9 cellular contexts compared by ENCODE assay signal in genomic region chr6:29602564-29603361, GRCh38. TPM values are rescaled to one million over a fixed set of nuclear protein-coding genes. Genes with fewer than 3 reads are reported as not detected.
DNase-seq lines count a peak whose midpoint lies in the region; ATAC-seq and TF ChIP-seq lines count a peak whose summit lies in the region.
"Had no signal": no experiment of that assay in that cellular context is flagged by ENCODE, and none has a peak within 500 bp of the region (broad histone marks: within the 10 kb centered on the region; RNA-seq: fewer than 3 reads in every experiment).

No MANE protein-coding gene starts in this region.

- H3K4me1 Mint-ChIP-seq in CD8-positive, alpha-beta memory T cell = no peaks in the 10 kb centered on the region

- no peaks in the 10 kb centered on the region for H3K9me3 Mint-ChIP-seq in CD8-positive, alpha-beta memory T cell

- H3K4me3 Mint-ChIP-seq in CD8-positive, alpha-beta memory T cell = no peak overlapping the region

- H3K36me3 ChIP-seq in cardiac muscle cell = peaks cover 34% of the 10 kb centered on the region
- no peaks in the 10 kb centered on the region for H3K36me3 ChIP-seq in CD8-positive, alpha-beta memory T cell (ENCODE audit: insufficient read depth, low read length)

- H3K27ac ChIP-seq in cardiac muscle cell (no peak overlapping the region), temporal lobe (ENCODE audit: low read depth, low read length) (peak overlapping the region; percentile 0)
- H3K27ac ChIP-seq in CD8-positive, alpha-beta memory T cell (ENCODE audit: low read depth, low read length) = no peak overlapping the region

- peaks cover 3 to 7% of the 10 kb centered on the region in 2 donors for H3K27me3 Mint-ChIP-seq in CD8-positive, alpha-beta memory T cell

- CTCF ChIA-PET in CD8-positive, alpha-beta memory T cell (lab: Charles Lee) = no interaction called here

- POLR2A ChIA-PET in CD8-positive, alpha-beta memory T cell (lab: Charles Lee) = no interaction called here

- intact Hi-C loops in Right ventricle myocardium inferior (cut with DNase I) = no loop called here

- H3K27ac Mint-ChIP-seq in CD8-positive, alpha-beta memory T cell = peak overlapping the region in 2 of 8 donors; percentile 61 to 70

- peaks cover 4 to 40% (median 9%) of the 10 kb centered on the region in 3 donors for H3K36me3 Mint-ChIP-seq in CD8-positive, alpha-beta memory T cell

- ATAC-seq in Right ventricle myocardium inferior = no peak
- no peak for ATAC-seq in GM21723 (IDR thresholded peaks at IDR 0.05; ENCODE audit: unreplicated experiment)
- ATAC-seq in HG03457 (IDR thresholded peaks at IDR 0.05; ENCODE audit: unreplicated experiment) = no peak
- ATAC-seq: left cardiac atrium had no signal

- H3K9me3 ChIP-seq in cardiac muscle cell (ENCODE audit: low read depth) = no peaks in the 10 kb centered on the region
- no peaks in the 10 kb centered on the region for H3K9me3 ChIP-seq in CD8-positive, alpha-beta memory T cell (ENCODE audit: low read length)

- no peak overlapping the region for H3K4me3 ChIP-seq in cardiac muscle cell
- H3K4me3 ChIP-seq in CD8-positive, alpha-beta memory T cell (ENCODE audit: low read length) = no peak overlapping the region

- H3K27me3 ChIP-seq in cardiac muscle cell = no peaks in the 10 kb centered on the region
- no peaks in the 10 kb centered on the region for H3K27me3 ChIP-seq in CD8-positive, alpha-beta memory T cell (ENCODE audit: insufficient read depth, low read length, poor library complexity, severe bottlenecking)

- no peaks in the 10 kb centered on the region for H3K4me1 ChIP-seq in cardiac muscle cell (ENCODE audit: low read depth)
- H3K4me1 ChIP-seq in CD8-positive, alpha-beta memory T cell (ENCODE audit: insufficient read depth, low read length) = no peaks in the 10 kb centered on the region

- DNase-seq in cardiac muscle cell (ENCODE audit: low read depth in 1 of 2, low spot score in 1 of 2) = peak; percentile 25 to 68
- no peak for DNase-seq in Right ventricle myocardium inferior (ENCODE audit: missing footprints)
- peak; percentile 64 for DNase-seq in NCI-H2227 treated with DMSO at 0.1 percent for 48 hours (lab: John Stamatoyannopoulos, UW)
- DNase-seq in cerebellar cortex (ENCODE audit: low spot score) = peak; percentile 29
- DNase-seq in CD8-positive, alpha-beta memory T cell = no peak
- DNase-seq: left cardiac atrium had no signal

- peak; percentile 28 for TF ChIP-seq CTCF in cardiac muscle cell (IDR thresholded peaks at IDR 0.05; ENCODE audit: low read depth, low read length)

RNA-seq across cellular contexts. Expression of gene OR2H2, which starts 17.8 kb away (rescaled TPM):
- total RNA-seq in cardiac muscle cell = not detected in 2 replicates
- 0.73 and 0.80 TPM in 2 replicates for polyA plus RNA-seq in cardiac muscle cell
- total RNA-seq in Right ventricle myocardium inferior = not detected
- not detected for total RNA-seq in temporal lobe
- not detected for total RNA-seq in CD8-positive, alpha-beta memory T cell
- polyA plus RNA-seq in CD8-positive, alpha-beta memory T cell = not detected
- total RNA-seq: left cardiac atrium had no signal

RNA-seq across cellular contexts. Expression of gene GABBR1, which starts 30.2 kb away (rescaled TPM):
- total RNA-seq in cardiac muscle cell (50.2 and 101 TPM in 2 replicates), Right ventricle myocardium inferior (19.0 TPM), temporal lobe (99.3 TPM)
- polyA plus RNA-seq in cardiac muscle cell = 67.0 and 113 TPM in 2 replicates
- 1 to 10 TPM; 8.3 to 8.8 TPM for total RNA-seq in CD8-positive, alpha-beta memory T cell
- polyA plus RNA-seq in CD8-positive, alpha-beta memory T cell = 0.45 TPM

RNA-seq across cellular contexts. Expression of gene UBD, which starts 43.2 kb away (rescaled TPM):
- total RNA-seq in cardiac muscle cell (not detected in 2 replicates), Right ventricle myocardium inferior (not detected), temporal lobe (0.25 TPM)
- not detected in 2 replicates for polyA plus RNA-seq in cardiac muscle cell
- 1 to 10 TPM; 2.5 to 2.6 TPM for total RNA-seq in CD8-positive, alpha-beta memory T cell
- polyA plus RNA-seq in CD8-positive, alpha-beta memory T cell = not detected
- total RNA-seq: left cardiac atrium had no signal

RNA-seq across cellular contexts. Expression of gene MOG, which starts 54.1 kb away (rescaled TPM):
- 1.3 and 1.8 TPM in 2 replicates for total RNA-seq in cardiac muscle cell
- polyA plus RNA-seq in cardiac muscle cell = 2.4 and 2.9 TPM in 2 replicates
- 12.6 TPM for total RNA-seq in Right ventricle myocardium inferior
- total RNA-seq in temporal lobe = 0.25 TPM
- total RNA-seq in CD8-positive, alpha-beta memory T cell = not detected
- polyA plus RNA-seq in CD8-positive, alpha-beta memory T cell = not detected

Comparison
In these comparisons a context has a peak if more than half of its experiments do, and no peak if none do; other contexts are left out.
1. DNase-seq: peak in cardiac muscle cell (2 of 2), NCI-H2227 treated with DMSO at 0.1 percent for 48 hours (single experiment) and cerebellar cortex (single experiment); none in Right ventricle myocardium inferior (single experiment) and CD8-positive, alpha-beta memory T cell (0 of 5).